9 cellular contexts compared by ENCODE assay signal in genomic region chr11:65112226-65112550, GRCh38. TPM values are rescaled to one million over a fixed set of nuclear protein-coding genes. Genes with fewer than 3 reads are reported as not detected.
DNase-seq lines count a peak whose midpoint lies in the region; ATAC-seq, FAIRE-seq and TF ChIP-seq lines count a peak whose summit lies in the region.
"Had no signal": no experiment of that assay in that cellular context is flagged by ENCODE, and none has a peak within 500 bp of the region (broad histone marks: within the 10 kb centered on the region; RNA-seq: fewer than 3 reads in every experiment).

No MANE protein-coding gene starts in this region.

- H3K9me1 ChIP-seq in endothelial cell of umbilical vein (replicated peaks; ENCODE audit: control insufficient read depth, extremely low read depth, insufficient read depth, low read length), result no peaks in the 10 kb centered on the region

- FAIRE-seq in endothelial cell of umbilical vein (lab: Jason Lieb, UNC), result no peak
- FAIRE-seq: colon had no signal

- H3K36me3 Mint-ChIP-seq in CD8-positive, alpha-beta T cell, result peaks cover 15% of the 10 kb centered on the region

- intact Hi-C loops in CD8-positive, alpha-beta T cell (cut with DNase I, micrococcal nuclease), result loop anchor here (1.0 to 10.0 kb wide), 6 partner anchors 16 to 395 kb away; partner anchors contain the start of genes CDC42BPG (in 1 of the 2), POLA2 (in 1 of the 2), SAC3D1 (in 1 of the 2) and SF1 (in 1 of the 2)
- intact Hi-C loops in endothelial cell of umbilical vein (cut with micrococcal nuclease), result loop anchor here (5.0 kb wide), 1 partner anchor 195 kb away; the partner anchor contains the start of gene ATG2A

- H3K27ac ChIP-seq in CD8-positive, alpha-beta T cell (ENCODE audit: low read depth, low read length), result peak overlapping the region; percentile 67
- no peak overlapping the region for H3K27ac ChIP-seq in endothelial cell of umbilical vein (ENCODE audit: insufficient read depth, low read depth, low read length)
- peak overlapping the region; percentile 64 for H3K27ac ChIP-seq in neutrophil

- peaks cover 38% of the 10 kb centered on the region for H3K4me1 Mint-ChIP-seq in CD8-positive, alpha-beta T cell (ENCODE audit: low read depth)

- H3K4me1 ChIP-seq in CD8-positive, alpha-beta T cell (ENCODE audit: insufficient read depth, low read length), result peaks cover 48% of the 10 kb centered on the region
- H3K4me1 ChIP-seq in NT2/D1 (ENCODE audit: insufficient read depth, insufficient read length), result peaks cover 22% of the 10 kb centered on the region
- H3K4me1 ChIP-seq in endothelial cell of umbilical vein (ENCODE audit: control insufficient read depth, extremely low read depth, insufficient read depth, low read length), result peaks cover 17% of the 10 kb centered on the region
- peaks cover 45% of the 10 kb centered on the region in 2 experiments for H3K4me1 ChIP-seq in neutrophil (ENCODE audit: control insufficient read depth in 1 of 2, insufficient read depth in 1 of 2, low read depth in 1 of 2, low read length in 1 of 2)

- H3K36me3 ChIP-seq in CD8-positive, alpha-beta T cell (ENCODE audit: insufficient read depth, low read length), result peaks cover 10% of the 10 kb centered on the region
- H3K36me3 ChIP-seq in NT2/D1 (ENCODE audit: insufficient read depth, insufficient read length, low read length) (peaks cover 59% of the 10 kb centered on the region), endothelial cell of umbilical vein (ENCODE audit: control insufficient read depth in 2 of 2, extremely low read depth in 1 of 2, insufficient read depth in 2 of 2, low read length in 2 of 2) (peaks cover 0 to 16% of the 10 kb centered on the region in 2 experiments), neutrophil (peaks cover 29% of the 10 kb centered on the region)

- dilution Hi-C loops in endothelial cell of umbilical vein (cut with MboI; ENCODE audit: extremely low pct_ligation_motif_present, low sequenced_read_pairs), result no loop called here

- ATAC-seq in CD8-positive, alpha-beta T cell, result peak; percentile 2
- no peak for ATAC-seq in omental fat pad (ENCODE audit: low FRiP score)

- TF ChIP-seq CTCF in CD8-positive, alpha-beta T cell (IDR thresholded peaks at IDR 0.05), result no peak
- TF ChIP-seq CTCF in endothelial cell of umbilical vein (IDR thresholded peaks at IDR 0.05; ENCODE audit: extremely low read depth in 1 of 2, insufficient read depth in 1 of 2, low read depth in 1 of 2, low read length in 2 of 2), result no peak
- TF ChIP-seq CTCF in neutrophil (IDR thresholded peaks at IDR 0.05), result no peak
- TF ChIP-seq CTCF in omental fat pad (IDR thresholded peaks at IDR 0.05), result no peak

- no peaks in the 10 kb centered on the region for H4K20me1 ChIP-seq in endothelial cell of umbilical vein (replicated peaks; ENCODE audit: control insufficient read depth, extremely low read depth, insufficient read depth, low read length)

- peak overlapping the region; percentile 43 for H3K4me2 ChIP-seq in endothelial cell of umbilical vein (ENCODE audit: insufficient read depth, low read length)

- no peaks in the 10 kb centered on the region for H3K9me3 Mint-ChIP-seq in CD8-positive, alpha-beta T cell

- CTCF ChIA-PET in CD8-positive, alpha-beta T cell (lab: Charles Lee), result interaction anchor here (0.9 to 11.8 kb wide), 15 partner anchors 9 to 267 kb away, joined by 3 to 84 read pairs (median 8); partner anchors contain the start of genes ARL2, CDC42BPG, CDCA5 and FAU
- CTCF ChIA-PET in endothelial cell of umbilical vein (lab: Charles Lee), result interaction anchor here (0.7 to 3.7 kb wide), 13 partner anchors 9 to 324 kb away, joined by 3 to 56 read pairs (median 4); partner anchors contain the start of genes CAPN1, FAU, MRPL49 and SPDYC

- H3K27me3 Mint-ChIP-seq in CD8-positive, alpha-beta T cell (ENCODE audit: low read depth), result no peaks in the 10 kb centered on the region

- POLR2A ChIA-PET in CD8-positive, alpha-beta T cell (lab: Charles Lee), result interaction anchor here (0.7 to 3.5 kb wide), 9 partner anchors 9 to 747 kb away, joined by 3 to 41 read pairs (median 5); partner anchors contain the start of genes CAPN1, FAU, MRPL49 and NEAT1
- POLR2A ChIA-PET in endothelial cell of umbilical vein (lab: Charles Lee), result no interaction called here

- H3K27me3 ChIP-seq in CD8-positive, alpha-beta T cell (ENCODE audit: insufficient read depth, low read length), result no peaks in the 10 kb centered on the region
- H3K27me3 ChIP-seq in NT2/D1 (ENCODE audit: insufficient read depth, insufficient read length), result no peaks in the 10 kb centered on the region
- no peaks in the 10 kb centered on the region for H3K27me3 ChIP-seq in endothelial cell of umbilical vein (ENCODE audit: control insufficient read depth in 2 of 2, insufficient read depth in 2 of 2, low read length in 2 of 2)
- H3K27me3 ChIP-seq in neutrophil, result peaks cover 29% of the 10 kb centered on the region

- TF ChIP-seq POLR2A in endothelial cell of umbilical vein (IDR thresholded peaks at IDR 0.05; ENCODE audit: low read depth, low read length), result no peak

- H3K9ac ChIP-seq in NT2/D1 (ENCODE audit: insufficient read length, low read depth) (peak overlapping the region; percentile 74), endothelial cell of umbilical vein (replicated peaks; ENCODE audit: extremely low read depth, insufficient read depth, low read length) (no peak overlapping the region)

- DNase-seq in CD8-positive, alpha-beta T cell, result no peak
- no peak for DNase-seq in NT2/D1 (ENCODE audit: low read depth, low spot score)
- no peak for DNase-seq in endothelial cell of umbilical vein (ENCODE audit: low read depth, low spot score)
- no peak for DNase-seq in NCI-H1930 (lab: John Stamatoyannopoulos, UW)
- no peak for DNase-seq in GM03348 (ENCODE audit: low spot score)
- no peak for DNase-seq in effector CD4-positive, alpha-beta T cell
- no peak for DNase-seq in omental fat pad (ENCODE audit: low spot score)

- BruUV-seq in endothelial cell of umbilical vein (replicated peaks; lab: Mats Ljungman, UMichigan), result no TSS peak

- H3K4me3 Mint-ChIP-seq in CD8-positive, alpha-beta T cell, result peak overlapping the region; percentile 86

- H3K9me3 ChIP-seq in CD8-positive, alpha-beta T cell (ENCODE audit: low read length), result no peaks in the 10 kb centered on the region
- H3K9me3 ChIP-seq in NT2/D1 (ENCODE audit: insufficient read depth, low read length) (no peaks in the 10 kb centered on the region), endothelial cell of umbilical vein (replicated peaks; ENCODE audit: control insufficient read depth, insufficient read depth, low read length) (no peaks in the 10 kb centered on the region), neutrophil (no peaks in the 10 kb centered on the region)

- peak overlapping the region; percentile 87 for H3K27ac Mint-ChIP-seq in CD8-positive, alpha-beta T cell

- peak overlapping the region; percentile 84 for H3K4me3 ChIP-seq in CD8-positive, alpha-beta T cell (ENCODE audit: low read depth, low read length)
- H3K4me3 ChIP-seq in NT2/D1 (ENCODE audit: insufficient read length, low read depth), result peak overlapping the region; percentile 78
- H3K4me3 ChIP-seq in endothelial cell of umbilical vein (replicated peaks in 1 of 3; ENCODE audit: insufficient read depth in 1 of 3, low read depth in 1 of 3, low read length in 3 of 3), result peak overlapping the region; percentile 33 to 51 (median 47)
- H3K4me3 ChIP-seq in neutrophil (ENCODE audit: low read depth in 1 of 2, low read length in 1 of 2), result peak overlapping the region; percentile 65 to 75

- peaks cover 6% of the 10 kb centered on the region for H3K79me2 ChIP-seq in endothelial cell of umbilical vein (ENCODE audit: control insufficient read depth, insufficient read depth, low read length)

- H2AFZ ChIP-seq in endothelial cell of umbilical vein (ENCODE audit: low read depth, low read length), result no peak overlapping the region

RNA-seq across cellular contexts. Expression of gene TM7SF2, which starts 0.5 kb away (rescaled TPM):
- total RNA-seq in CD8-positive, alpha-beta T cell, result 10 to 100 TPM; 20.7 to 23.8 TPM
- 11.6 and 16.2 TPM in 2 replicates for total RNA-seq in endothelial cell of umbilical vein
- 39.5 and 47.1 TPM in 2 replicates for polyA plus RNA-seq in endothelial cell of umbilical vein
- 15.4 and 20.4 TPM in 2 replicates for polyA plus RNA-seq in endothelial cell of umbilical vein (2011; cell fraction: cytosol; rRNA removed)
- 32.1 and 45.2 TPM in 2 replicates for polyA plus RNA-seq in endothelial cell of umbilical vein (2011; cell fraction: nucleus; rRNA removed)
- polyA plus RNA-seq in endothelial cell of umbilical vein (2012), result 7.0 and 7.9 TPM in 2 replicates
- polyA minus RNA-seq in endothelial cell of umbilical vein, result 24.1 and 26.5 TPM in 2 replicates
- 4.5 TPM for polyA minus RNA-seq in endothelial cell of umbilical vein (2011; cell fraction: cytosol; rRNA and poly(A)+ RNA removed)
- 13.4 and 13.8 TPM in 2 replicates for polyA minus RNA-seq in endothelial cell of umbilical vein (2011; cell fraction: nucleus; rRNA and poly(A)+ RNA removed)
- 100 to 1,000 TPM in 1 of 4 donors, 10 to 100 TPM in 3; 44.8 to 345 (median 88.6) TPM for total RNA-seq in omental fat pad

RNA-seq across cellular contexts. Expression of gene ZNHIT2, which starts 5.3 kb away (rescaled TPM):
- 1 to 10 TPM; 8.9 to 9.3 TPM for total RNA-seq in CD8-positive, alpha-beta T cell
- total RNA-seq in endothelial cell of umbilical vein, result 9.0 and 9.2 TPM in 2 replicates
- polyA plus RNA-seq in endothelial cell of umbilical vein, result 7.1 and 12.8 TPM in 2 replicates
- polyA plus RNA-seq in endothelial cell of umbilical vein (2011; cell fraction: cytosol; rRNA removed), result 2.2 and 4.9 TPM in 2 replicates
- polyA plus RNA-seq in endothelial cell of umbilical vein (2011; cell fraction: nucleus; rRNA removed), result 1.7 and 2.1 TPM in 2 replicates
- polyA plus RNA-seq in endothelial cell of umbilical vein (2012), result 4.2 and 6.0 TPM in 2 replicates
- polyA minus RNA-seq in endothelial cell of umbilical vein, result 1.7 and 3.5 TPM in 2 replicates
- 22.9 TPM for polyA minus RNA-seq in endothelial cell of umbilical vein (2011; cell fraction: cytosol; rRNA and poly(A)+ RNA removed)
- polyA minus RNA-seq in endothelial cell of umbilical vein (2011; cell fraction: nucleus; rRNA and poly(A)+ RNA removed), result 3.8 and 5.3 TPM in 2 replicates
- total RNA-seq in omental fat pad, result 10 to 100 TPM; 12.1 to 18.6 (median 15.3) TPM

RNA-seq across cellular contexts. Expression of gene FAU, which starts 9.7 kb away (rescaled TPM):
- total RNA-seq in CD8-positive, alpha-beta T cell, result 1,000 to 10,000 TPM; 1,787 to 1,833 TPM
- total RNA-seq in endothelial cell of umbilical vein (746 and 784 TPM in 2 replicates), omental fat pad (100 to 1,000 TPM; 612 to 842 (median 711) TPM)
- polyA plus RNA-seq in endothelial cell of umbilical vein, result 741 and 809 TPM in 2 replicates
- 617 and 778 TPM in 2 replicates for polyA plus RNA-seq in endothelial cell of umbilical vein (2011; cell fraction: cytosol; rRNA removed)
- polyA plus RNA-seq in endothelial cell of umbilical vein (2011; cell fraction: nucleus; rRNA removed), result 248 and 301 TPM in 2 replicates
- polyA plus RNA-seq in endothelial cell of umbilical vein (2012), result 942 and 1,263 TPM in 2 replicates
- 207 and 228 TPM in 2 replicates for polyA minus RNA-seq in endothelial cell of umbilical vein
- 448 TPM for polyA minus RNA-seq in endothelial cell of umbilical vein (2011; cell fraction: cytosol; rRNA and poly(A)+ RNA removed)
- 47.7 and 69.2 TPM in 2 replicates for polyA minus RNA-seq in endothelial cell of umbilical vein (2011; cell fraction: nucleus; rRNA and poly(A)+ RNA removed)

RNA-seq across cellular contexts. Expression of gene MRPL49, which starts 9.9 kb away (rescaled TPM):
- total RNA-seq in CD8-positive, alpha-beta T cell, result 10 to 100 TPM; 61.3 to 62.7 TPM
- total RNA-seq in endothelial cell of umbilical vein (49.7 and 51.6 TPM in 2 replicates), omental fat pad (10 to 100 TPM; 37.2 to 47.9 (median 43.2) TPM)
- 76.8 and 90.4 TPM in 2 replicates for polyA plus RNA-seq in endothelial cell of umbilical vein
- 60.2 and 65.0 TPM in 2 replicates for polyA plus RNA-seq in endothelial cell of umbilical vein (2011; cell fraction: cytosol; rRNA removed)
- 26.6 and 29.5 TPM in 2 replicates for polyA plus RNA-seq in endothelial cell of umbilical vein (2011; cell fraction: nucleus; rRNA removed)
- 36.1 and 37.6 TPM in 2 replicates for polyA plus RNA-seq in endothelial cell of umbilical vein (2012)
- 36.1 and 40.1 TPM in 2 replicates for polyA minus RNA-seq in endothelial cell of umbilical vein
- polyA minus RNA-seq in endothelial cell of umbilical vein (2011; cell fraction: cytosol; rRNA and poly(A)+ RNA removed), result 43.0 TPM
- polyA minus RNA-seq in endothelial cell of umbilical vein (2011; cell fraction: nucleus; rRNA and poly(A)+ RNA removed), result 8.4 and 11.4 TPM in 2 replicates

RNA-seq across cellular contexts. Expression of gene VPS51, which starts 16.2 kb away (rescaled TPM):
- 100 to 1,000 TPM; 221 to 263 TPM for total RNA-seq in CD8-positive, alpha-beta T cell
- total RNA-seq in endothelial cell of umbilical vein, result 102 and 108 TPM in 2 replicates
- 146 and 196 TPM in 2 replicates for polyA plus RNA-seq in endothelial cell of umbilical vein
- 93.7 and 120 TPM in 2 replicates for polyA plus RNA-seq in endothelial cell of umbilical vein (2011; cell fraction: cytosol; rRNA removed)
- polyA plus RNA-seq in endothelial cell of umbilical vein (2011; cell fraction: nucleus; rRNA removed), result 124 and 149 TPM in 2 replicates
- polyA plus RNA-seq in endothelial cell of umbilical vein (2012), result 61.4 and 101 TPM in 2 replicates
- 154 and 215 TPM in 2 replicates for polyA minus RNA-seq in endothelial cell of umbilical vein
- 193 TPM for polyA minus RNA-seq in endothelial cell of umbilical vein (2011; cell fraction: cytosol; rRNA and poly(A)+ RNA removed)
- 56.8 and 97.1 TPM in 2 replicates for polyA minus RNA-seq in endothelial cell of umbilical vein (2011; cell fraction: nucleus; rRNA and poly(A)+ RNA removed)
- total RNA-seq in omental fat pad, result 100 to 1,000 TPM; 151 to 208 (median 192) TPM
